Comparison of ENCODE assay signal across 29 cellular contexts in genomic region chr13:29561918-29562317, GRCh38. TPM values are rescaled to one million over a fixed set of nuclear protein-coding genes. Genes with fewer than 3 reads are reported as not detected.
DNase-seq lines count a peak whose midpoint lies in the region; ATAC-seq, FAIRE-seq and TF ChIP-seq lines count a peak whose summit lies in the region.
"Had no signal": no experiment of that assay in that cellular context is flagged by ENCODE, and none has a peak within 500 bp of the region (broad histone marks: within the 10 kb centered on the region; RNA-seq: fewer than 3 reads in every experiment).

No MANE protein-coding gene starts in this region.

- TF ChIP-seq CTCF in HepG2 (CRISPR knock-in tag; IDR thresholded peaks at IDR 0.05), result no peak

- TF ChIP-seq EP300 in HepG2 (IDR thresholded peaks at IDR 0.05; ENCODE audit: low read depth in 2 of 2, low read length in 2 of 2), result no peak
- TF ChIP-seq EP300 in HepG2 (CRISPR knock-in tag; IDR thresholded peaks at IDR 0.05; ENCODE audit: borderline replicate concordance), result no peak

- H3K79me2 ChIP-seq in HepG2 (ENCODE audit: insufficient read depth, low read length), result peaks cover 69% of the 10 kb centered on the region

- no peak for FAIRE-seq in HepG2 (lab: Jason Lieb, UNC)
- FAIRE-seq: A549, frontal cortex, small intestine had no signal

- H3K9ac ChIP-seq in HepG2 (ENCODE audit: insufficient read depth, low read depth, low read length), result no peak overlapping the region

- POLR2A ChIA-PET in HepG2 (lab: Yijun Ruan, JAX), result no interaction called here

- DNase-seq in Daoy (ENCODE audit: low read depth) (peak; percentile 38), LHCN-M2 (ENCODE audit: low read depth) (peak; percentile 49), dermis microvascular lymphatic vessel endothelial cell (ENCODE audit: low read depth in 2 of 2) (peak; percentile 39 to 85), HepG2 (ENCODE audit: low spot score) (peak; percentile 25), DMS79 treated with DMSO at 0.1 percent for 48 hours (lab: John Stamatoyannopoulos, UW) (no peak), head of caudate nucleus (no peak)
- no peak for DNase-seq in activated CD4-positive, CD25-positive, alpha-beta regulatory T cell treated with anti-CD3 and anti-CD28 coated beads, Interleukin-2, amount 50 U/mL, for 72 hours
- DNase-seq: activated CD4-positive, alpha-beta T cell treated with anti-CD3 and anti-CD28 coated beads for 48 hours; activated naive CD4-positive, alpha-beta T cell; activated T-cell treated with anti-CD3 and anti-CD28 coated beads, Interleukin-2, amount 50 U/mL, for 72 hours; AML-193; CD4-positive, alpha-beta T cell; effector CD4-positive, alpha-beta T cell; erythroblast; H7; Kasumi-1; left ventricle myocardium inferior; midbrain; natural killer cell; NCI-H146; NCI-H510A; small intestine; stomach; T-helper 2 cell; tibial artery had no signal

- no peaks in the 10 kb centered on the region for H3K9me3 ChIP-seq in HepG2 (ENCODE audit: low read length)
- H3K9me3 ChIP-seq: A549, left ventricle myocardium inferior, stomach, tibial artery had no signal

- intact Hi-C loops in HepG2 (cut with micrococcal nuclease; ENCODE audit: unreplicated experiment) (no loop called here), head of caudate nucleus (cut with DNase I) (no loop called here)

- peak; percentile 60 for ATAC-seq in HepG2
- ATAC-seq in HG02981 (IDR thresholded peaks at IDR 0.05; ENCODE audit: unreplicated experiment), result no peak
- ATAC-seq: A549; activated T-cell treated with anti-CD3 and anti-CD28 coated beads, Interleukin-2, amount 50 U/mL, for 72 hours; natural killer cell; SK-N-SH treated with all-trans-retinoic acid at 6 μM for 48 hours had no signal

- no peak overlapping the region for H2AFZ ChIP-seq in HepG2 (ENCODE audit: low read length)

- H3K4me3 ChIP-seq in HepG2 (replicated peaks in 1 of 3; ENCODE audit: insufficient read depth in 1 of 3, low read depth in 2 of 3, low read length in 3 of 3), result no peak overlapping the region
- H3K4me3 ChIP-seq: A549, left ventricle myocardium inferior, stomach, tibial artery had no signal

- no peak for TF ChIP-seq RAD21 in HepG2 (CRISPR knock-in tag; IDR thresholded peaks at IDR 0.05)

- CTCF ChIA-PET in HepG2 (lab: Yijun Ruan, JAX; ENCODE audit: low intra/inter-chr PET ratio, low total read pairs), result no interaction called here

- peaks cover 9% of the 10 kb centered on the region; the same call in 1 of the 2 replicates for H3K4me1 ChIP-seq in HepG2 (ENCODE audit: insufficient read depth, low read length)
- H3K4me1 ChIP-seq: A549, left ventricle myocardium inferior had no signal

- H4K20me1 ChIP-seq in HepG2 (ENCODE audit: insufficient read depth, low read length), result peaks cover 46% of the 10 kb centered on the region

- H3K27ac ChIP-seq in HepG2 (ENCODE audit: extremely low read length, insufficient read depth, low read length), result no peak overlapping the region
- H3K27ac ChIP-seq: A549, left ventricle myocardium inferior, stomach, tibial artery had no signal

- 81% methylated on average over 6 of the region's 6 CpGs for WGBS in HepG2 (ENCODE audit: low lambda C conversion rate)

- peaks cover 0 to 4% of the 10 kb centered on the region in 2 experiments; a peak in 1 of 5 replicates for H3K36me3 ChIP-seq in HepG2 (replicated peaks in 1 of 2; ENCODE audit: control insufficient read depth in 1 of 2, insufficient read depth in 2 of 2, low read length in 2 of 2)
- H3K36me3 ChIP-seq: left ventricle myocardium inferior, stomach, tibial artery had no signal

- no peak for TF ChIP-seq POLR2A in HepG2 (IDR thresholded peaks at IDR 0.05; ENCODE audit: insufficient read depth in 1 of 2, low read depth in 2 of 2, low read length in 2 of 2)

- in situ Hi-C loops in HepG2 (cut with HindIII; ENCODE audit: extremely low pct_ligation_motif_present, low pct_unique_long_range_greater_than_20kb), result no loop called here

- BruUV-seq in HepG2 (replicated peaks; lab: Mats Ljungman, UMichigan), result no TSS peak

- no peaks in the 10 kb centered on the region for H3K27me3 ChIP-seq in HepG2 (ENCODE audit: control insufficient read depth in 1 of 2, insufficient read depth in 2 of 2, low read length in 2 of 2)
- H3K27me3 ChIP-seq: stomach, tibial artery had no signal

- H3K4me2 ChIP-seq in HepG2 (ENCODE audit: low read depth, low read length), result no peak overlapping the region
- H3K4me2 ChIP-seq: A549 had no signal

TF ChIP-seq in HepG2, 621 proteins besides CTCF, POLR2A, EP300 and RAD21 (continues in another document):
- peak; percentile 41; the same call in 1 of the 2 replicates for TF ChIP-seq CEBPB (IDR thresholded peaks at IDR 0.05; ENCODE audit: borderline replicate concordance, low read depth, low read length)
- TF ChIP-seq CENPBD1 (CRISPR knock-in tag; IDR thresholded peaks at IDR 0.05; ENCODE audit: borderline replicate concordance, low read depth), result no peak
- TF ChIP-seq ZBTB49 (CRISPR knock-in tag; IDR thresholded peaks at IDR 0.05; ENCODE audit: borderline replicate concordance), result no peak
- no peak for TF ChIP-seq TFDP1 (CRISPR knock-in tag; IDR thresholded peaks at IDR 0.05; ENCODE audit: borderline replicate concordance)

RNA-seq across cellular contexts. Expression of gene SLC7A1, which starts 33.6 kb away (rescaled TPM):
- 15.6 and 22.0 TPM in 2 replicates for total RNA-seq in Daoy (2014; rRNA removed; shearing (Covaris generic))
- 8.9 and 13.8 TPM in 2 replicates for total RNA-seq in LHCN-M2 (2014; rRNA removed)
- 18.0 TPM for polyA plus RNA-seq in LHCN-M2 (2012)
- 14.9 and 22.5 TPM in 2 replicates for total RNA-seq in dermis microvascular lymphatic vessel endothelial cell
- 13.6 and 14.5 TPM in 2 replicates for total RNA-seq in HepG2 (2016; rRNA removed; fragmentation: Illumina TruSeq; extraction: Trizol)
- 4.3 TPM in 2 replicates for total RNA-seq in HepG2 (2016; cell fraction: cytosol; rRNA removed; fragmentation: Illumina TruSeq; extraction: Trizol; ENCODE audit: low read depth)
- total RNA-seq in HepG2 (2016; cell fraction: insoluble cytoplasmic fraction; rRNA removed; fragmentation: Illumina TruSeq; extraction: Trizol), result 12.3 and 13.9 TPM in 2 replicates
- 9.0 and 9.6 TPM in 2 replicates for total RNA-seq in HepG2 (2016; cell fraction: membrane; rRNA removed; fragmentation: Illumina TruSeq; extraction: Trizol)
- 26.0 and 29.0 TPM in 2 replicates for total RNA-seq in HepG2 (2016; cell fraction: nucleus; rRNA removed; fragmentation: Illumina TruSeq; extraction: Trizol)
- polyA plus RNA-seq in HepG2 (2011; rRNA removed), result 15.3 and 18.3 TPM in 2 replicates
- polyA plus RNA-seq in HepG2 (2011; cell fraction: cytosol; rRNA removed), result 14.5 and 17.8 TPM in 2 replicates
- 26.3 and 27.8 TPM in 2 replicates for polyA plus RNA-seq in HepG2 (2011; cell fraction: nucleus; rRNA removed)
- polyA plus RNA-seq in HepG2 (2012), result 34.9 and 52.5 TPM in 2 replicates
- 1.1 TPM in 2 replicates for polyA plus RNA-seq in HepG2 (2016; cell fraction: cytosol; fragmentation: Illumina TruSeq; extraction: Trizol; ENCODE audit: low read depth)
- polyA plus RNA-seq in HepG2 (2016; cell fraction: insoluble cytoplasmic fraction; fragmentation: Illumina TruSeq; extraction: Trizol; ENCODE audit: low read depth), result 11.0 and 13.3 TPM in 2 replicates
- 3.7 and 4.0 TPM in 2 replicates for polyA plus RNA-seq in HepG2 (2016; cell fraction: membrane; fragmentation: Illumina TruSeq; extraction: Trizol; ENCODE audit: low read depth)
- 27.8 and 29.7 TPM in 2 replicates for polyA plus RNA-seq in HepG2 (2016; cell fraction: nucleus; fragmentation: Illumina TruSeq; extraction: Trizol; ENCODE audit: insufficient read depth, low read depth)
- polyA minus RNA-seq in HepG2 (2011; rRNA and poly(A)+ RNA removed; ENCODE audit: low replicate concordance), result 27.5 and 74.3 TPM in 2 replicates
- polyA minus RNA-seq in HepG2 (2011; cell fraction: cytosol; rRNA and poly(A)+ RNA removed), result 31.5 and 44.6 TPM in 2 replicates
- 44.4 and 45.6 TPM in 2 replicates for polyA minus RNA-seq in HepG2 (2011; cell fraction: nucleus; rRNA and poly(A)+ RNA removed)

Comparison
In these comparisons a context has a peak if more than half of its experiments do, and no peak if none do; other contexts are left out.
1. DNase-seq: peak in Daoy (single experiment), LHCN-M2 (single experiment), dermis microvascular lymphatic vessel endothelial cell (2 of 2) and HepG2 (single experiment); none in DMS79 treated with DMSO at 0.1 percent for 48 hours (single experiment), activated CD4-positive, CD25-positive, alpha-beta regulatory T cell treated with anti-CD3 and anti-CD28 coated beads, Interleukin-2, amount 50 U/mL, for 72 hours (single experiment) and head of caudate nucleus (0 of 42).